12 cellular contexts compared by ENCODE assay signal in genomic region chr2:42969231-42970150, GRCh38.
DNase-seq lines count a peak whose midpoint lies in the region; ATAC-seq and TF ChIP-seq lines count a peak whose summit lies in the region.
"Had no signal": no experiment of that assay in that cellular context is flagged by ENCODE, and none has a peak within 500 bp of the region (broad histone marks: within the 10 kb centered on the region; RNA-seq: fewer than 3 reads in every experiment).

No MANE protein-coding gene starts in this region.

- POLR2A ChIA-PET in MCF 10A (lab: Yijun Ruan, JAX) = interaction anchor here (0.6 to 1.3 kb wide), 2 partner anchors 250 to 257 kb away, joined by 3 read pairs; partner anchors contain the start of gene ZFP36L2

- no peaks in the 10 kb centered on the region for H3K36me3 Mint-ChIP-seq in stimulated activated naive CD8-positive, alpha-beta T cell treated with anti-CD3 and anti-CD28 coated beads, Interleukin-15, Interleukin-2, amounts not matched to agents 100 ng/mL and 50 ng/mL, for 24 hours (ENCODE audit: low read depth)
- H3K36me3 Mint-ChIP-seq in MCF 10A (ENCODE audit: insufficient read depth, unreplicated experiment) = peaks cover 7% of the 10 kb centered on the region

- peak overlapping the region; percentile 36 for H3K27ac Mint-ChIP-seq in stimulated activated naive CD8-positive, alpha-beta T cell treated with anti-CD3 and anti-CD28 coated beads, Interleukin-15, Interleukin-2, amounts not matched to agents 100 ng/mL and 50 ng/mL, for 24 hours
- peak overlapping the region; percentile 36 for H3K27ac Mint-ChIP-seq in MCF 10A (ENCODE audit: low read depth, unreplicated experiment)
- H3K27ac Mint-ChIP-seq: activated T-cell treated with anti-CD3 and anti-CD28 coated beads, Interleukin-2, amount 50 U/mL, for 72 hours; B cell; progenitor cell of endocrine pancreas had no signal

- no peaks in the 10 kb centered on the region for H3K27me3 ChIP-seq in HAP-1 (ENCODE audit: low read depth)

- no peaks in the 10 kb centered on the region for H3K9me3 ChIP-seq in HAP-1

- ATAC-seq in stimulated activated naive CD8-positive, alpha-beta T cell treated with anti-CD3 and anti-CD28 coated beads, Interleukin-15, Interleukin-2, amounts not matched to agents 100 U/mL and 50 U/mL, for 24 hours = no peak
- ATAC-seq: activated T-cell treated with anti-CD3 and anti-CD28 coated beads, Interleukin-2, amount 50 U/mL, for 72 hours had no signal

- no peak overlapping the region for H3K4me3 Mint-ChIP-seq in stimulated activated naive CD8-positive, alpha-beta T cell treated with anti-CD3 and anti-CD28 coated beads, Interleukin-15, Interleukin-2, amounts not matched to agents 100 ng/mL and 50 ng/mL, for 24 hours
- no peak overlapping the region for H3K4me3 Mint-ChIP-seq in MCF 10A (ENCODE audit: unreplicated experiment)
- H3K4me3 Mint-ChIP-seq: activated T-cell treated with anti-CD3 and anti-CD28 coated beads, Interleukin-2, amount 50 U/mL, for 72 hours; B cell had no signal

- no peaks in the 10 kb centered on the region for H3K9me3 Mint-ChIP-seq in stimulated activated naive CD8-positive, alpha-beta T cell treated with anti-CD3 and anti-CD28 coated beads, Interleukin-15, Interleukin-2, amounts not matched to agents 100 ng/mL and 50 ng/mL, for 24 hours
- no peaks in the 10 kb centered on the region for H3K9me3 Mint-ChIP-seq in MCF 10A (ENCODE audit: unreplicated experiment)
- H3K9me3 Mint-ChIP-seq: activated T-cell treated with anti-CD3 and anti-CD28 coated beads, Interleukin-2, amount 50 U/mL, for 72 hours had no signal

- no peak for DNase-seq in stimulated activated naive CD8-positive, alpha-beta T cell treated with anti-CD3 and anti-CD28 coated beads, Interleukin-15, Interleukin-2, amounts not matched to agents 100 U/mL and 50 U/mL, for 24 hours
- peak; percentile 64 for DNase-seq in MCF 10A (ENCODE audit: unreplicated experiment)
- DNase-seq in kidney tubule cell (ENCODE audit: low spot score) = peak; percentile 84
- no peak for DNase-seq in NCI-H345 treated with DMSO at 0.1 percent for 48 hours (lab: John Stamatoyannopoulos, UW; ENCODE audit: unreplicated experiment)
- DNase-seq in HAP-1 (ENCODE audit: low spot score in 2 of 2) = no peak
- DNase-seq in stimulated activated CD4-positive, alpha-beta T cell treated with anti-CD3 and anti-CD28 coated beads, Interleukin-12 subunit alpha, Interleukin-12 subunit beta, amount 100 ng/mL, for 4 hours = no peak
- no peak for DNase-seq in activated CD4-positive, alpha-beta T cell treated with anti-CD3 and anti-CD28 coated beads for 48 hours
- DNase-seq: activated T-cell treated with anti-CD3 and anti-CD28 coated beads, Interleukin-2, amount 50 U/mL, for 72 hours; effector CD4-positive, alpha-beta T cell had no signal

- H3K4me3 ChIP-seq in HAP-1 = no peak overlapping the region

- H3K27me3 Mint-ChIP-seq in stimulated activated naive CD8-positive, alpha-beta T cell treated with anti-CD3 and anti-CD28 coated beads, Interleukin-15, Interleukin-2, amounts not matched to agents 100 ng/mL and 50 ng/mL, for 24 hours = no peaks in the 10 kb centered on the region
- no peaks in the 10 kb centered on the region for H3K27me3 Mint-ChIP-seq in MCF 10A (ENCODE audit: insufficient read depth, unreplicated experiment)
- H3K27me3 Mint-ChIP-seq: B cell, progenitor cell of endocrine pancreas had no signal

- intact Hi-C loops in MCF 10A (cut with micrococcal nuclease) = loop anchor here (10.0 kb wide), 2 partner anchors 105 to 515 kb away; no protein-coding TSS in a partner anchor

- BruUV-seq in MCF 10A (replicated peaks; lab: Mats Ljungman, UMichigan) = no TSS peak

- TF ChIP-seq CTCF in MCF 10A (IDR thresholded peaks at IDR 0.05; ENCODE audit: unreplicated experiment) = no peak

- in situ Hi-C loops in HAP-1 (cut with MboI; ENCODE audit: low sequenced_read_pairs) = loop anchor here (10.0 kb wide), 1 partner anchor 265 kb away; no protein-coding TSS in a partner anchor

- CTCF ChIA-PET in MCF 10A (lab: Yijun Ruan, JAX) = interaction anchor here (0.5 kb wide), 2 partner anchors 52 to 261 kb away, joined by 3 to 4 read pairs; no protein-coding TSS in a partner anchor

- H3K4me1 Mint-ChIP-seq in stimulated activated naive CD8-positive, alpha-beta T cell treated with anti-CD3 and anti-CD28 coated beads, Interleukin-15, Interleukin-2, amounts not matched to agents 100 ng/mL and 50 ng/mL, for 24 hours (ENCODE audit: low read depth) = peaks cover 7% of the 10 kb centered on the region
- H3K4me1 Mint-ChIP-seq in MCF 10A (ENCODE audit: insufficient read depth, unreplicated experiment) = peaks cover 48% of the 10 kb centered on the region

- no peaks in the 10 kb centered on the region; the same call in 1 of the 2 replicates for H3K4me1 ChIP-seq in HAP-1

- H3K36me3 ChIP-seq in HAP-1 (replicated peaks) = no peaks in the 10 kb centered on the region

Comparison
In these comparisons a context has a peak if more than half of its experiments do, and no peak if none do; other contexts are left out.
1. DNase-seq: peak in MCF 10A (single experiment) and kidney tubule cell (single experiment); none in stimulated activated naive CD8-positive, alpha-beta T cell treated with anti-CD3 and anti-CD28 coated beads, Interleukin-15, Interleukin-2, amounts not matched to agents 100 U/mL and 50 U/mL, for 24 hours (single experiment), NCI-H345 treated with DMSO at 0.1 percent for 48 hours (single experiment), HAP-1 (0 of 2), stimulated activated CD4-positive, alpha-beta T cell treated with anti-CD3 and anti-CD28 coated beads, Interleukin-12 subunit alpha, Interleukin-12 subunit beta, amount 100 ng/mL, for 4 hours (single experiment) and activated CD4-positive, alpha-beta T cell treated with anti-CD3 and anti-CD28 coated beads for 48 hours (single experiment).